Comparison of ENCODE assay signal across 10 cellular contexts in the genomic region with DNA sequence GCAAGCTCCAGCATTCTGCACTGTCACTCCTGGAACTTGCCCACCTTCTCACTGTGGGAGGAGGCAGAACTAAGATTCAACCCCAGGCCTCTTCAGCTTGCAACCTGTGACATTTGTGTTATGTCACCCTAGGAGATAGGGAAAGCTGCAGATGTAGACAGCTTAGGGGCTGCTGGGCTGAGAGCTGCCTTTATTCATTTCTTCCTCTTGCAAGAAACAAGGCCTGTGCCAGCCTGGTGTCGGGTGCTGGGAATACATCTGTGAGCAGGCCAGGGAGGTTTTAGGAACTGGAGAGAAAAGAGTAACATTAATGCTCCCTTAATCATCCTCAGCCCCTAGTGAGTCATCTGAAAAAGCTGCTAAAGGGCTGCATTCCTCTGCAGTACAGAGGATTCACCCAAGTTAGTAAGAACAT.
DNase-seq lines count a peak whose midpoint lies in the region; ATAC-seq and TF ChIP-seq lines count a peak whose summit lies in the region.
"Had no signal": no experiment of that assay in that cellular context is flagged by ENCODE, and none has a peak within 500 bp of the region (broad histone marks: within the 10 kb centered on the region; RNA-seq: fewer than 3 reads in every experiment).

No MANE protein-coding gene starts in this region.

- CTCF ChIA-PET in RWPE1 (lab: Yijun Ruan, JAX), result interaction anchor here (1.2 kb wide), 1 partner anchor 102 kb away, joined by 8 read pairs; a partner anchor contains a TSS

- H3K27ac ChIP-seq in RWPE1, result peak overlapping the region; percentile 97
- peak overlapping the region; percentile 24 for H3K27ac ChIP-seq in osteoblast (ENCODE audit: low read depth, low read length)
- H3K27ac ChIP-seq: thyroid gland had no signal

- no peaks in the 10 kb centered on the region for H3K27me3 ChIP-seq in osteoblast (ENCODE audit: insufficient read depth, low read length)
- H3K27me3 ChIP-seq: thyroid gland had no signal

- no peak overlapping the region for H3K4me3 ChIP-seq in fibroblast of mammary gland (ENCODE audit: control insufficient read depth, low read depth, low read length)
- no peak overlapping the region for H3K4me3 ChIP-seq in osteoblast (ENCODE audit: insufficient read depth, low read length)
- H3K4me3 ChIP-seq: thyroid gland had no signal

- TF ChIP-seq CTCF in RWPE1 (conservative IDR thresholded peaks at IDR 0.05; ENCODE audit: low read depth) (no peak), fibroblast of mammary gland (conservative IDR thresholded peaks at IDR 0.05; ENCODE audit: control insufficient read depth, insufficient read depth, low read depth, low read length) (peak; percentile 34), osteoblast (IDR thresholded peaks at IDR 0.05; ENCODE audit: extremely low read depth, low read depth, low read length) (peak; percentile 15)

- H3K4me1 ChIP-seq in osteoblast (ENCODE audit: insufficient read depth, low read length), result peaks cover 21% of the 10 kb centered on the region

- H3K79me2 ChIP-seq in osteoblast (ENCODE audit: insufficient read depth, low read length), result no peaks in the 10 kb centered on the region

- peak; percentile 96 for DNase-seq in AG20443 (ENCODE audit: low spot score)
- DNase-seq in RWPE1 (ENCODE audit: low spot score), result peak; percentile 99
- DNase-seq in fibroblast of mammary gland (ENCODE audit: low read depth), result peak; percentile 94
- DNase-seq in osteoblast (ENCODE audit: insufficient read length, low spot score, missing footprints), result peak; percentile 99
- no peak for DNase-seq in stimulated activated naive CD4-positive, alpha-beta T cell (lab: John Stamatoyannopoulos, UW)
- DNase-seq in GM19238 (ENCODE audit: insufficient read length, low spot score), result no peak
- DNase-seq: activated naive CD4-positive, alpha-beta T cell had no signal

- H3K36me3 ChIP-seq in osteoblast (ENCODE audit: insufficient read depth, low read length), result no peaks in the 10 kb centered on the region
- H3K36me3 ChIP-seq: thyroid gland had no signal

- H3K9me3 ChIP-seq in osteoblast (ENCODE audit: low read depth, low read length), result no peaks in the 10 kb centered on the region
- H3K9me3 ChIP-seq: thyroid gland had no signal

- H2AFZ ChIP-seq in osteoblast (ENCODE audit: low read length), result peak overlapping the region; percentile 11

- POLR2A ChIA-PET in RWPE1 (lab: Yijun Ruan, JAX; ENCODE audit: low non-redundant PET), result no interaction called here

- no peak for ATAC-seq in GM18861 (IDR thresholded peaks at IDR 0.05; ENCODE audit: unreplicated experiment)
- no peak for ATAC-seq in HG03520 (IDR thresholded peaks at IDR 0.05; ENCODE audit: unreplicated experiment)

- no peaks in the 10 kb centered on the region for H4K20me1 ChIP-seq in osteoblast (ENCODE audit: insufficient read depth, low read length)

- H3K4me2 ChIP-seq in osteoblast (ENCODE audit: insufficient read depth, low read length), result peak overlapping the region; percentile 45

Comparison
In these comparisons a context has a peak if more than half of its experiments do, and no peak if none do; other contexts are left out.
1. DNase-seq: peak in AG20443 (single experiment), RWPE1 (single experiment), fibroblast of mammary gland (single experiment) and osteoblast (single experiment); none in stimulated activated naive CD4-positive, alpha-beta T cell (0 of 6) and GM19238 (single experiment).